In genomic region chr3:8237893-8238292, GRCh38 we compare ENCODE assay signal across 1 cellular context.
TF ChIP-seq lines count a peak whose summit lies in the region.

No MANE protein-coding gene starts in this region.

TF ChIP-seq in WTC11, 78 proteins besides CTCF, POLR2A, EP300 and RAD21 (continued from another document):
- TF ChIP-seq AR (CRISPR knock-in tag; IDR thresholded peaks at IDR 0.05) = no peak
- TF ChIP-seq CREM (CRISPR knock-in tag; IDR thresholded peaks at IDR 0.05) = no peak
- no peak for TF ChIP-seq ZNF121 (CRISPR knock-in tag; IDR thresholded peaks at IDR 0.05)
- TF ChIP-seq ATF1 (CRISPR knock-in tag; IDR thresholded peaks at IDR 0.05) = no peak
- no peak for TF ChIP-seq E2F4 (CRISPR knock-in tag; IDR thresholded peaks at IDR 0.05; ENCODE audit: borderline replicate concordance, low read depth)
- no peak for TF ChIP-seq USF1 (CRISPR knock-in tag; IDR thresholded peaks at IDR 0.05)
- no peak for TF ChIP-seq AFF4 (CRISPR knock-in tag; IDR thresholded peaks at IDR 0.05; ENCODE audit: borderline replicate concordance)
- TF ChIP-seq KAT7 (CRISPR knock-in tag; IDR thresholded peaks at IDR 0.05; ENCODE audit: borderline replicate concordance) = no peak
TF ChIP-seq in WTC11: peak in this region for 0.
